Comparison of ENCODE assay signal across 20 cellular contexts in genomic region chr11:7494086-7494775, GRCh38. TPM values are rescaled to one million over a fixed set of nuclear protein-coding genes. Genes with fewer than 3 reads are reported as not detected.
A peak's percentile ranks its signal among the peaks of the same experiment; 100 is the strongest.
DNase-seq lines count a peak whose midpoint lies in the region; ATAC-seq and TF ChIP-seq lines count a peak whose summit lies in the region.
"Had no signal": no experiment of that assay in that cellular context is flagged by ENCODE, and none has a peak within 500 bp of the region (broad histone marks: within the 10 kb centered on the region; RNA-seq: fewer than 3 reads in every experiment).

No MANE protein-coding gene starts in this region.

- intact Hi-C loops in activated B cell treated with CpG ODN at 0.5 μM for 24 hours (cut with micrococcal nuclease) = loop anchor here (10.0 kb wide), 1 partner anchor 1029 kb away; no protein-coding TSS in a partner anchor
- intact Hi-C loops in left cardiac atrium (cut with DNase I) = no loop called here

- H3K27me3 ChIP-seq in hepatocyte = no peaks in the 10 kb centered on the region

- no peak for DNase-seq in activated B cell treated with CpG ODN at 0.5 μM for 24 hours
- no peak for DNase-seq in hepatocyte (ENCODE audit: low spot score)
- DNase-seq in naive B cell = no peak
- DNase-seq in left cardiac atrium = no peak
- DNase-seq in NCI-H345 treated with DMSO at 0.1 percent for 48 hours (lab: John Stamatoyannopoulos, UW; ENCODE audit: unreplicated experiment) = no peak
- no peak for DNase-seq in activated naive CD4-positive, alpha-beta T cell (lab: John Stamatoyannopoulos, UW)
- no peak for DNase-seq in LoVo (ENCODE audit: low spot score)
- DNase-seq: DMS 273 treated with DMSO at 0.1 percent for 48 hours, GF-D8, Kasumi-1, NCI-H1105 treated with DMSO at 0.1 percent for 48 hours, NCI-H187 treated with DMSO at 0.1 percent for 48 hours, NCI-H2171 treated with DMSO at 0.1 percent for 48 hours, NCI-H774, PC-9 had no signal

- ATAC-seq in activated B cell treated with CpG ODN at 0.5 μM for 24 hours (ENCODE audit: low read depth) (no peak), naive B cell (ENCODE audit: low read depth in 2 of 2) (no peak), left cardiac atrium (no peak)

- H3K27ac ChIP-seq in hepatocyte = no peak overlapping the region
- H3K27ac ChIP-seq: PC-9 had no signal

- CTCF ChIA-PET in activated B cell treated with CpG ODN at 0.5 μM for 24 hours (lab: Charles Lee) = interaction anchor here (0.8 to 0.9 kb wide), 2 partner anchors 19 to 52 kb away, joined by 3 read pairs; no protein-coding TSS in a partner anchor

- 63% methylated on average over 5 of the region's 5 CpGs for WGBS in hepatocyte (ENCODE audit: low lambda C conversion rate, missing lambda C conversion rate)

- peak overlapping the region; percentile 16 for H3K4me2 ChIP-seq in hepatocyte
- H3K4me2 ChIP-seq: PC-9 had no signal

- H3K27me3 Mint-ChIP-seq in IgD-negative memory B cell = peaks cover 1% of the 10 kb centered on the region
- H3K27me3 Mint-ChIP-seq in activated B cell treated with CpG ODN at 0.5 μM for 24 hours = no peaks in the 10 kb centered on the region
- no peaks in the 10 kb centered on the region for H3K27me3 Mint-ChIP-seq in naive B cell

- H3K4me1 Mint-ChIP-seq in IgD-negative memory B cell (peaks cover 33 to 49% (median 38%) of the 10 kb centered on the region in 3 donors), activated B cell treated with CpG ODN at 0.5 μM for 24 hours (peaks cover 74% of the 10 kb centered on the region), naive B cell (peaks cover 47 to 77% (median 68%) of the 10 kb centered on the region in 3 donors)

- no peak overlapping the region for H2AFZ ChIP-seq in hepatocyte
- H2AFZ ChIP-seq: PC-9 had no signal

- no peaks in the 10 kb centered on the region for H4K20me1 ChIP-seq in hepatocyte (ENCODE audit: insufficient read depth, poor library complexity, severe bottlenecking)

- H3K4me3 ChIP-seq in hepatocyte = no peak overlapping the region
- H3K4me3 ChIP-seq: PC-9 had no signal

- H3K9me3 Mint-ChIP-seq in IgD-negative memory B cell = peaks cover 0 to 2% (median 0%) of the 10 kb centered on the region in 3 donors
- no peaks in the 10 kb centered on the region for H3K9me3 Mint-ChIP-seq in activated B cell treated with CpG ODN at 0.5 μM for 24 hours
- peaks cover 0 to 3% (median 0%) of the 10 kb centered on the region in 7 donors for H3K9me3 Mint-ChIP-seq in naive B cell
- H3K9me3 Mint-ChIP-seq: CD14-positive monocyte had no signal

- H3K4me3 Mint-ChIP-seq in IgD-negative memory B cell = peak overlapping the region in 2 of 4 donors; percentile 42 to 43
- no peak overlapping the region for H3K4me3 Mint-ChIP-seq in activated B cell treated with CpG ODN at 0.5 μM for 24 hours
- H3K4me3 Mint-ChIP-seq in naive B cell = peak overlapping the region in 3 of 8 donors; percentile 2 to 35 (median 16)
- H3K4me3 Mint-ChIP-seq: CD14-positive monocyte had no signal

- H3K79me2 ChIP-seq in hepatocyte = no peaks in the 10 kb centered on the region

- peak overlapping the region in 2 of 3 donors; percentile 61 to 76 for H3K27ac Mint-ChIP-seq in IgD-negative memory B cell
- H3K27ac Mint-ChIP-seq in activated B cell treated with CpG ODN at 0.5 μM for 24 hours = peak overlapping the region; percentile 50
- H3K27ac Mint-ChIP-seq in naive B cell = peak overlapping the region in 4 of 6 donors; percentile 21 to 72 (median 52)

- H3K4me1 ChIP-seq in hepatocyte (ENCODE audit: insufficient read depth) = peaks cover 17% of the 10 kb centered on the region

- TF ChIP-seq CTCF in activated B cell treated with CpG ODN at 0.5 μM for 24 hours (IDR thresholded peaks at IDR 0.05) (no peak), hepatocyte (IDR thresholded peaks at IDR 0.05; ENCODE audit: poor library complexity) (no peak)

- H3K36me3 Mint-ChIP-seq in IgD-negative memory B cell (no peaks in the 10 kb centered on the region), activated B cell treated with CpG ODN at 0.5 μM for 24 hours (ENCODE audit: low read depth) (peaks cover 3% of the 10 kb centered on the region), naive B cell (peaks cover 0 to 4% of the 10 kb centered on the region in 2 donors)
- H3K36me3 Mint-ChIP-seq: CD14-positive monocyte had no signal

- POLR2A ChIA-PET in activated B cell treated with CpG ODN at 0.5 μM for 24 hours (lab: Charles Lee) = interaction anchor here (0.7 to 4.7 kb wide), 8 partner anchors 9 to 52 kb away, joined by 3 to 91 read pairs (median 4); partner anchors contain the start of genes OLFML1 and PPFIBP2

- no peaks in the 10 kb centered on the region for H3K36me3 ChIP-seq in hepatocyte (replicated peaks; ENCODE audit: insufficient read depth, low read depth)

- H3K9me3 ChIP-seq in hepatocyte (ENCODE audit: low read depth) = no peaks in the 10 kb centered on the region

- no peaks in the 10 kb centered on the region for H3K9me2 ChIP-seq in hepatocyte (replicated peaks; ENCODE audit: insufficient read depth)

RNA-seq across cellular contexts. Expression of gene OLFML1, which starts 8.9 kb away (rescaled TPM):
- polyA plus RNA-seq in IgD-negative memory B cell = 0.08 TPM
- not detected in 2 replicates for total RNA-seq in activated B cell treated with CpG ODN at 0.5 μM for 24 hours
- total RNA-seq in hepatocyte = 9.3 and 11.4 TPM in 2 replicates
- polyA plus RNA-seq in hepatocyte = 8.2 and 10.9 TPM in 2 replicates
- 1 to 10 TPM in 4 of 6 donors, under 1 TPM in 2; 0.81 to 4.6 (median 1.6) TPM for polyA plus RNA-seq in naive B cell (ENCODE audit: low read depth in 6 of 6)
- total RNA-seq in left cardiac atrium = 10 to 100 TPM in 1 of 2 donors, 1 to 10 TPM in 1; 6.7 to 16.5 TPM
- total RNA-seq: Daoy, PC-9, SK-MEL-5 had no signal
- polyA plus RNA-seq: H1 had no signal

RNA-seq across cellular contexts. Expression of gene PPFIBP2, which starts 19.6 kb away (rescaled TPM):
- polyA plus RNA-seq in IgD-negative memory B cell = 29.1 TPM
- 109 and 112 TPM in 2 replicates for total RNA-seq in activated B cell treated with CpG ODN at 0.5 μM for 24 hours
- 55.8 and 58.6 TPM in 2 replicates for total RNA-seq in hepatocyte
- 33.9 and 43.6 TPM in 2 replicates for polyA plus RNA-seq in hepatocyte
- polyA plus RNA-seq in naive B cell (ENCODE audit: low read depth in 6 of 6) = 10 to 100 TPM in 2 of 6 donors, 1 to 10 TPM in 4; 3.7 to 13.3 (median 7.4) TPM
- total RNA-seq in left cardiac atrium = 10 to 100 TPM; 16.3 to 25.5 TPM
